11 cellular contexts compared by ENCODE assay signal in the genomic region with DNA sequence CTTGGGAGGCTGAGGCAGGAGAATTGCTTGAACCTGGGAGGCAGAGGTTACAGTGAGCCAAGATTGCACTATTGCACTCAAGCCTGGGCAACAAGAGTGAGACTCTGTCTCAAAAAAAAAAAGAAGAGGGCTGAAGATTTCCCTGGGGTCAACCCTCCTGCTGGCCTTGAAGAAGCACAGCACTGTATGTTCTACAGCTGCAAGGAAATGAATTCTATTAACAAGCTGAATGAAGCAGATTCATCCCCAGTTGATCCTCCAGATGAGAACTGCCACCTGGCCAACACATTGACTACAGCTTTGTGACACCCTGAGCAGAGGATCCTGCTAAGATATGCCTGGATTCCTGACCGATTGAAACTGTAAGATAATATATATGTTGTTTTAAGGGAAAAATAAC.
A peak's percentile ranks its signal among the peaks of the same experiment; 100 is the strongest.
DNase-seq lines count a peak whose midpoint lies in the region; TF ChIP-seq lines count a peak whose summit lies in the region.
"Had no signal": no experiment of that assay in that cellular context is flagged by ENCODE, and none has a peak within 500 bp of the region (broad histone marks: within the 10 kb centered on the region; RNA-seq: fewer than 3 reads in every experiment).

No MANE protein-coding gene starts in this region.

- H3K27ac ChIP-seq in HUES48 (ENCODE audit: low read depth, low read length) (peak overlapping the region; percentile 93), coronary artery (peak overlapping the region; percentile 64 to 88), parathyroid adenoma (peak overlapping the region; percentile 82)

- H3K9me3 Mint-ChIP-seq in CD14-positive monocyte: peaks cover 0 to 2% (median 0%) of the 10 kb centered on the region in 7 donors
- H3K9me3 Mint-ChIP-seq: activated naive CD4-positive, alpha-beta T cell treated with anti-CD3 and anti-CD28 coated beads, Interleukin-2, amount 50 U/mL, for 72 hours had no signal

- no peaks in the 10 kb centered on the region for H3K27me3 Mint-ChIP-seq in CD14-positive monocyte (ENCODE audit: low read depth in 3 of 3)

- no peaks in the 10 kb centered on the region for H3K79me2 ChIP-seq in parathyroid adenoma

- no peak for DNase-seq in CD14-positive monocyte (ENCODE audit: low spot score)
- DNase-seq in coronary artery (ENCODE audit: low spot score): peak; percentile 26
- DNase-seq in NCI-H1048 (lab: John Stamatoyannopoulos, UW): no peak
- no peak for DNase-seq in KBM-7
- DNase-seq in OCI-M1 (lab: John Stamatoyannopoulos, UW): no peak
- no peak for DNase-seq in NCI-H146 treated with DMSO at 0.1 percent for 48 hours (lab: John Stamatoyannopoulos, UW; ENCODE audit: unreplicated experiment)
- DNase-seq: DND-41, NCI-H1105 treated with DMSO at 0.1 percent for 48 hours had no signal

- H3K36me3 ChIP-seq in HUES48 (ENCODE audit: control insufficient read depth, insufficient read depth, low read length): no peaks in the 10 kb centered on the region
- H3K36me3 ChIP-seq in parathyroid adenoma (ENCODE audit: control insufficient read depth, insufficient read depth, low read length): no peaks in the 10 kb centered on the region

- H3K4me3 Mint-ChIP-seq in CD14-positive monocyte: peak overlapping the region in 1 of 2 donors; percentile 69

- H3K9ac ChIP-seq in HUES48 (ENCODE audit: low read depth, low read length) (no peak overlapping the region), parathyroid adenoma (no peak overlapping the region)

- intact Hi-C loops in CD14-positive monocyte (cut with micrococcal nuclease): no loop called here

- TF ChIP-seq CTCF in CD14-positive monocyte (IDR thresholded peaks at IDR 0.05) (no peak), coronary artery (IDR thresholded peaks at IDR 0.05) (no peak), parathyroid adenoma (IDR thresholded peaks at IDR 0.05) (no peak)

- no peaks in the 10 kb centered on the region for H3K27me3 ChIP-seq in HUES48 (ENCODE audit: control insufficient read depth, insufficient read depth, low read length)
- H3K27me3 ChIP-seq in parathyroid adenoma (ENCODE audit: control insufficient read depth, insufficient read depth, low read length): no peaks in the 10 kb centered on the region

- H3K27ac Mint-ChIP-seq in CD14-positive monocyte: peak overlapping the region; percentile 96 to 100 (median 98)

- H3K4me3 ChIP-seq in HUES48 (ENCODE audit: low read depth, low read length) (no peak overlapping the region), coronary artery (peak overlapping the region; percentile 44), parathyroid adenoma (ENCODE audit: low read depth, low read length) (no peak overlapping the region)

- no peak overlapping the region for H2AFZ ChIP-seq in parathyroid adenoma

- in situ Hi-C loops in KBM-7 (cut with MboI; ENCODE audit: low pct_unique_long_range_greater_than_20kb, low sequenced_read_pairs): no loop called here

- H3K4me1 ChIP-seq in HUES48 (ENCODE audit: control insufficient read depth, insufficient read depth, low read length): peaks cover 13% of the 10 kb centered on the region
- peaks cover 3% of the 10 kb centered on the region for H3K4me1 ChIP-seq in parathyroid adenoma

- H3K4me1 Mint-ChIP-seq in CD14-positive monocyte: peaks cover 73% of the 10 kb centered on the region

- H3K9me3 ChIP-seq in HUES48 (ENCODE audit: control insufficient read depth, insufficient read depth, low read length) (no peaks in the 10 kb centered on the region), parathyroid adenoma (ENCODE audit: control insufficient read depth, low read length) (no peaks in the 10 kb centered on the region)

- peaks cover 15 to 29% of the 10 kb centered on the region in 2 donors for H3K36me3 Mint-ChIP-seq in CD14-positive monocyte

- H3K4me2 ChIP-seq in parathyroid adenoma (ENCODE audit: low read length): peak overlapping the region; percentile 39
